ENCODE assay signal across 8 cellular contexts in the genomic region with DNA sequence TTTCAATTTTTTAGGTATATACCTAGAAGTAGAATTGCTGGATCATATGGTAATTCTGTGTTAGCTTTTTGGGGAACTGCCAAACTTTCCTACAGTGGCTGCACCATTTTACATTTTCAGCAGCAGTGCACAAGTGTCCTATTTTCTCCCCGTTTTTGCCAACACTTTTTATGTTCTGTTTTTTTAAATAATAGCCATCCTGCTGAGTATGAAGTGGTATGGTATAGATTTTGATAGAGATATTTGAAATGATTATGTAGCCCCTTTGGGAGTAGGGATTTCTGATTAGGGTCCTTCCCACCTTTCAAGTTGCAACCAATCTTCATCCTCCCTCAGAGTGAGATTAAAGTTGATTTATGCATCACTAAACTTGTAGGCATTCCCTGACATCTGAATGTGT.
"Had no signal": no experiment of that assay in that cellular context is flagged by ENCODE, and none has a peak within 500 bp of the region (broad histone marks: within the 10 kb centered on the region; RNA-seq: fewer than 3 reads in every experiment).

No MANE protein-coding gene starts in this region.

- FAIRE-seq: HTR-8/SVneo, K562 had no signal

- H3K27ac ChIP-seq: GM23248 had no signal

- H3K4me3 Mint-ChIP-seq: H9, HFFc6 had no signal

- H3K4me3 ChIP-seq: GM23248, K562 had no signal

- H3K9ac ChIP-seq: GM23248 had no signal

- H3K4me1 Mint-ChIP-seq: H9 had no signal

- H2AFZ ChIP-seq: GM23248 had no signal

- DNase-seq: GM23248, GOT3, H9, HCEC 1CT, HFFc6, IMR-90 had no signal

- H3K27ac Mint-ChIP-seq: H9, HFFc6 had no signal

- H3K9me3 Mint-ChIP-seq: H9, HFFc6 had no signal
